In genomic region chr10:15259136-15259535, GRCh38 we compare ENCODE assay signal across 11 cellular contexts.
"Had no signal": no experiment of that assay in that cellular context is flagged by ENCODE, and none has a peak within 500 bp of the region (broad histone marks: within the 10 kb centered on the region; RNA-seq: fewer than 3 reads in every experiment).

No MANE protein-coding gene starts in this region.

- H3K9ac ChIP-seq: GM23248 had no signal

- H3K36me3 ChIP-seq: HAP-1 had no signal

- FAIRE-seq: H1, H54 had no signal

- H3K4me2 ChIP-seq: GM23338 had no signal

- ATAC-seq: GM23338, HCT116 had no signal

- H3K27ac ChIP-seq: GM23248 had no signal

- H3K9me3 ChIP-seq: HAP-1 had no signal

- DNase-seq: GM23248, GOT3, H7, H9, HCEC 1CT, HFFc6 had no signal

- H2AFZ ChIP-seq: GM23248, GM23338 had no signal

- H3K4me3 ChIP-seq: GM23248, GM23338, HAP-1 had no signal
